Comparison of ENCODE assay signal across 2 cellular contexts in genomic region chr12:105270671-105271255, GRCh38.
TF ChIP-seq lines count a peak whose summit lies in the region.

No MANE protein-coding gene starts in this region.

TF ChIP-seq in IMR-90, 13 proteins besides CTCF, POLR2A, EP300 and RAD21:
- TF ChIP-seq MXI1 (IDR thresholded peaks at IDR 0.05; ENCODE audit: borderline replicate concordance, low read depth, low read length) (no peak), FOS (IDR thresholded peaks at IDR 0.05; ENCODE audit: low read depth, low read length) (no peak), BHLHE40 (IDR thresholded peaks at IDR 0.05; ENCODE audit: low read depth, low read length) (no peak), CHD1 (IDR thresholded peaks at IDR 0.05; ENCODE audit: low read depth, low read length) (no peak), RCOR1 (IDR thresholded peaks at IDR 0.05; ENCODE audit: insufficient replicate concordance, low read length) (no peak), ELK1 (IDR thresholded peaks at IDR 0.05; ENCODE audit: borderline replicate concordance, low read depth, low read length) (no peak), MAFK (IDR thresholded peaks at IDR 0.05; ENCODE audit: low read depth, low read length) (no peak), CEBPB (IDR thresholded peaks at IDR 0.05; ENCODE audit: low read depth, low read length) (no peak), USF2 (IDR thresholded peaks at IDR 0.05; ENCODE audit: low read depth, low read length) (no peak), MAZ (IDR thresholded peaks at IDR 0.05; ENCODE audit: borderline replicate concordance, low read depth, low read length) (no peak), SMC3 (IDR thresholded peaks at IDR 0.05; ENCODE audit: low read depth, low read length) (no peak), RFX5 (IDR thresholded peaks at IDR 0.05; ENCODE audit: low read depth, low read length) (no peak), NFE2L2 (IDR thresholded peaks at IDR 0.05; ENCODE audit: low read depth, low read length) (no peak)

TF ChIP-seq in SK-N-SH, 30 proteins besides CTCF, POLR2A, EP300 and RAD21:
- TF ChIP-seq GATA2 (CRISPR knock-in tag; IDR thresholded peaks at IDR 0.05) (peak; percentile 68), IRF3 (IDR thresholded peaks at IDR 0.05; ENCODE audit: low read depth, low read length) (no peak), JUND (IDR thresholded peaks at IDR 0.05) (no peak), NFIC (IDR thresholded peaks at IDR 0.05; ENCODE audit: borderline replicate concordance) (no peak), ELF1 (IDR thresholded peaks at IDR 0.05) (no peak), MAX (IDR thresholded peaks at IDR 0.05; ENCODE audit: low read depth) (no peak), SIN3A (IDR thresholded peaks at IDR 0.05; ENCODE audit: borderline replicate concordance, low read depth, low read length) (no peak), RFX5 (IDR thresholded peaks at IDR 0.05; ENCODE audit: low read length) (no peak), ZBTB33 (IDR thresholded peaks at IDR 0.05; ENCODE audit: borderline replicate concordance, low read depth) (no peak), FOSL2 (IDR thresholded peaks at IDR 0.05; ENCODE audit: borderline replicate concordance, low read depth) (no peak), FOXJ3 (CRISPR knock-in tag; IDR thresholded peaks at IDR 0.05) (no peak), YY1 (IDR thresholded peaks at IDR 0.05; ENCODE audit: low read depth) (no peak), TEAD4 (IDR thresholded peaks at IDR 0.05; ENCODE audit: borderline replicate concordance, insufficient read depth) (no peak), FOXM1 (IDR thresholded peaks at IDR 0.05; ENCODE audit: low read depth) (no peak), CHD2 (IDR thresholded peaks at IDR 0.05; ENCODE audit: low read length, partially characterized antibody) (no peak), MEF2A (IDR thresholded peaks at IDR 0.05; ENCODE audit: borderline replicate concordance, low read depth) (no peak), PBX3 (IDR thresholded peaks at IDR 0.05) (0 out of 2 replicates have a peak, but pooled peaks have one; percentile 31), TCF12 (IDR thresholded peaks at IDR 0.05) (peak; percentile 18; the same call in 1 of the 2 replicates), MXI1 (IDR thresholded peaks at IDR 0.05; ENCODE audit: low read depth, low read length) (no peak), TAF1 (IDR thresholded peaks at IDR 0.05; ENCODE audit: borderline replicate concordance, low read depth, low read length) (no peak), SMC3 (IDR thresholded peaks at IDR 0.05; ENCODE audit: low read depth, low read length) (no peak), RXRA (IDR thresholded peaks at IDR 0.05; ENCODE audit: borderline replicate concordance, low read depth) (no peak), EZH2phosphoT487 (IDR thresholded peaks at IDR 0.05; ENCODE audit: borderline replicate concordance, low read depth) (no peak), USF2 (IDR thresholded peaks at IDR 0.05; ENCODE audit: borderline replicate concordance, low read depth, low read length) (no peak), REST (IDR thresholded peaks at IDR 0.05; ENCODE audit: low read depth, low read length) (no peak), POLR2AphosphoS5 (IDR thresholded peaks at IDR 0.05; ENCODE audit: low read depth, low read length) (no peak), NRF1 (IDR thresholded peaks at IDR 0.05; ENCODE audit: low read depth, low read length) (no peak), GABPA (IDR thresholded peaks at IDR 0.05; ENCODE audit: low read depth) (no peak), RCOR1 (IDR thresholded peaks at IDR 0.05; ENCODE audit: low read length) (peak; percentile 10; the same call in 1 of the 2 replicates), USF1 (IDR thresholded peaks at IDR 0.05; ENCODE audit: borderline replicate concordance, low read depth) (no peak)
